1 cellular context compared by ENCODE assay signal in genomic region chr17:81042606-81043005, GRCh38.
TF ChIP-seq lines count a peak whose summit lies in the region.

No MANE protein-coding gene starts in this region.

TF ChIP-seq in HepG2, 621 proteins besides CTCF, POLR2A, EP300 and RAD21:
- TF ChIP-seq HIVEP1 (CRISPR knock-in tag; IDR thresholded peaks at IDR 0.05): 0 out of 2 replicates have a peak, but pooled peaks have one; percentile 31
- TF ChIP-seq ZSCAN25 (CRISPR knock-in tag; IDR thresholded peaks at IDR 0.05): no peak
